In genomic region chr2:197137826-197138480, GRCh38 we compare ENCODE assay signal across 10 cellular contexts.
DNase-seq lines count a peak whose midpoint lies in the region; ATAC-seq and TF ChIP-seq lines count a peak whose summit lies in the region.
"Had no signal": no experiment of that assay in that cellular context is flagged by ENCODE, and none has a peak within 500 bp of the region (broad histone marks: within the 10 kb centered on the region; RNA-seq: fewer than 3 reads in every experiment).

No MANE protein-coding gene starts in this region.

- no peak overlapping the region for H3K4me3 Mint-ChIP-seq in activated CD8-positive, alpha-beta T cell treated with anti-CD3 and anti-CD28 coated beads, Interleukin-2, amount 10 ng/mL, durations not matched to agents 7 days and 5 days
- H3K4me3 Mint-ChIP-seq in naive thymus-derived CD8-positive, alpha-beta T cell, result peak overlapping the region in 9 of 10 donors; percentile 7 to 64 (median 50)

- H3K9me3 Mint-ChIP-seq in activated CD8-positive, alpha-beta T cell treated with anti-CD3 and anti-CD28 coated beads, Interleukin-2, amount 10 ng/mL, durations not matched to agents 7 days and 5 days (ENCODE audit: insufficient read depth), result no peaks in the 10 kb centered on the region
- peaks cover 0 to 1% (median 0%) of the 10 kb centered on the region in 9 donors for H3K9me3 Mint-ChIP-seq in naive thymus-derived CD8-positive, alpha-beta T cell

- CTCF ChIA-PET in IMR-90 (lab: Yijun Ruan, JAX), result interaction anchor here (1.1 to 1.7 kb wide), 3 partner anchors 14 to 24 kb away, joined by 3 to 10 read pairs (median 4); no protein-coding TSS in a partner anchor
- CTCF ChIA-PET in activated CD8-positive, alpha-beta T cell treated with anti-CD3 and anti-CD28 coated beads, Interleukin-2, amount 10 ng/mL, durations not matched to agents 7 days and 5 days (lab: Charles Lee), result interaction anchor here (0.9 to 1.9 kb wide), 8 partner anchors 10 to 54 kb away, joined by 3 to 14 read pairs (median 4); no protein-coding TSS in a partner anchor

- no peak overlapping the region for H3K23ac ChIP-seq in IMR-90 (ENCODE audit: low read depth, low read length)

- no peaks in the 10 kb centered on the region for H3K9me3 ChIP-seq in IMR-90 (ENCODE audit: control insufficient read depth, insufficient read depth, low read length)
- H3K9me3 ChIP-seq: suprapubic skin had no signal

- H3K4me1 ChIP-seq in IMR-90 (ENCODE audit: control insufficient read depth, insufficient read depth, low read length), result peaks cover 9% of the 10 kb centered on the region
- H3K4me1 ChIP-seq: suprapubic skin had no signal

- H3K9ac ChIP-seq in IMR-90 (ENCODE audit: low read depth, low read length), result no peak overlapping the region

- H3K14ac ChIP-seq in IMR-90 (replicated peaks; ENCODE audit: low read depth, low read length), result peak overlapping the region; percentile 44; the same call in 1 of the 2 replicates

- POLR2A ChIA-PET in IMR-90 (lab: Charles Lee; ENCODE audit: unreplicated experiment), result no interaction called here
- POLR2A ChIA-PET in activated CD8-positive, alpha-beta T cell treated with anti-CD3 and anti-CD28 coated beads, Interleukin-2, amount 10 ng/mL, durations not matched to agents 7 days and 5 days (lab: Charles Lee), result interaction anchor here (0.6 to 1.9 kb wide), 4 partner anchors 11 to 162 kb away, joined by 3 to 7 read pairs (median 4); no protein-coding TSS in a partner anchor
- POLR2A ChIA-PET in naive thymus-derived CD8-positive, alpha-beta T cell (lab: Charles Lee), result no interaction called here

- TF ChIP-seq CTCF in IMR-90 (conservative IDR thresholded peaks at IDR 0.05; ENCODE audit: low read depth, low read length), result no peak

- no peak overlapping the region for H2AFZ ChIP-seq in IMR-90 (replicated peaks; ENCODE audit: low read length, poor library complexity)

- H3K27me3 Mint-ChIP-seq in activated CD8-positive, alpha-beta T cell treated with anti-CD3 and anti-CD28 coated beads, Interleukin-2, amount 10 ng/mL, durations not matched to agents 7 days and 5 days (ENCODE audit: low read depth), result no peaks in the 10 kb centered on the region
- H3K27me3 Mint-ChIP-seq in naive thymus-derived CD8-positive, alpha-beta T cell, result no peaks in the 10 kb centered on the region

- 0 out of 2 replicates have a peak overlapping the region, but pooled peaks have one; percentile 7 for H2BK20ac ChIP-seq in IMR-90 (ENCODE audit: low read depth, low read length)

- no peak for TF ChIP-seq POLR2A in IMR-90 (IDR thresholded peaks at IDR 0.05; ENCODE audit: low read depth, low read length)

- H3K56ac ChIP-seq in IMR-90 (ENCODE audit: extremely low read depth, insufficient read depth, low read length), result no peak overlapping the region

- no peaks in the 10 kb centered on the region for H3K36me3 ChIP-seq in IMR-90 (ENCODE audit: control insufficient read depth, insufficient read depth, low read length)
- H3K36me3 ChIP-seq: suprapubic skin had no signal

- peak overlapping the region; percentile 47 for H2AK9ac ChIP-seq in IMR-90 (replicated peaks; ENCODE audit: low read depth, low read length, poor library complexity)

- H3K79me1 ChIP-seq in IMR-90 (ENCODE audit: low read depth in 1 of 2, low read length in 2 of 2), result no peaks in the 10 kb centered on the region

- peak overlapping the region; percentile 7; the same call in 1 of the 2 replicates for H3K4ac ChIP-seq in IMR-90 (ENCODE audit: low read depth, low read length)

- no peak for TF ChIP-seq RAD21 in IMR-90 (IDR thresholded peaks at IDR 0.05; ENCODE audit: low read length)

- intact Hi-C loops in IMR-90 (cut with micrococcal nuclease), result no loop called here
- intact Hi-C loops in cardiac septum (cut with DNase I), result no loop called here

- dilution Hi-C loops in IMR-90 (cut with HindIII; ENCODE audit: low sequenced_read_pairs, unreplicated experiment), result no loop called here

- H3K27ac Mint-ChIP-seq in activated CD8-positive, alpha-beta T cell treated with anti-CD3 and anti-CD28 coated beads, Interleukin-2, amount 10 ng/mL, durations not matched to agents 7 days and 5 days, result peak overlapping the region; percentile 7
- H3K27ac Mint-ChIP-seq in naive thymus-derived CD8-positive, alpha-beta T cell, result peak overlapping the region in 9 of 10 donors; percentile 60 to 100 (median 77)

- in situ Hi-C loops in IMR-90 (cut with MboI; ENCODE audit: low sequenced_read_pairs), result no loop called here

- H2AK5ac ChIP-seq in IMR-90 (ENCODE audit: low read depth, low read length), result peak overlapping the region; percentile 22; the same call in 1 of the 2 replicates

- peaks cover 86% of the 10 kb centered on the region for H3K4me1 Mint-ChIP-seq in activated CD8-positive, alpha-beta T cell treated with anti-CD3 and anti-CD28 coated beads, Interleukin-2, amount 10 ng/mL, durations not matched to agents 7 days and 5 days (ENCODE audit: low read depth)
- H3K4me1 Mint-ChIP-seq in naive thymus-derived CD8-positive, alpha-beta T cell, result peaks cover 46 to 94% (median 90%) of the 10 kb centered on the region in 4 donors

- no peak overlapping the region; the same call in 1 of the 2 replicates for H3K18ac ChIP-seq in IMR-90 (ENCODE audit: low read depth, low read length)

- no peak overlapping the region for H4K91ac ChIP-seq in IMR-90 (ENCODE audit: insufficient read depth, low read depth, low read length)

- no peak overlapping the region for H4K8ac ChIP-seq in IMR-90 (ENCODE audit: low read depth in 2 of 2, low read length in 2 of 2)

- no TSS peak for BruUV-seq in IMR-90 (replicated peaks; lab: Mats Ljungman, UMichigan)

- peak overlapping the region; percentile 8; the same call in 1 of the 2 replicates for H2BK120ac ChIP-seq in IMR-90 (ENCODE audit: low read depth, low read length)

- no peak overlapping the region; the same call in 1 of the 2 replicates for H3K4me2 ChIP-seq in IMR-90 (ENCODE audit: low read depth, low read length)

- H2BK5ac ChIP-seq in IMR-90 (ENCODE audit: low read depth, low read length, poor library complexity, severe bottlenecking), result peak overlapping the region; percentile 23

- H3K4me3 ChIP-seq in IMR-90 (ENCODE audit: insufficient read depth, low read depth, low read length), result no peak overlapping the region
- H3K4me3 ChIP-seq: suprapubic skin had no signal

- H3K27ac ChIP-seq in IMR-90 (ENCODE audit: insufficient read depth, low read length), result no peak overlapping the region
- H3K27ac ChIP-seq: suprapubic skin had no signal

- ATAC-seq in IMR-90 (ENCODE audit: low read depth), result no peak; the same call in 1 of the 2 replicates
- peak; percentile 31 for ATAC-seq in activated CD8-positive, alpha-beta T cell treated with anti-CD3 and anti-CD28 coated beads, Interleukin-2, amount 10 ng/mL, durations not matched to agents 7 days and 5 days
- peak; percentile 48 to 53 for ATAC-seq in naive thymus-derived CD8-positive, alpha-beta T cell
- ATAC-seq in GM19397 (IDR thresholded peaks at IDR 0.05; ENCODE audit: unreplicated experiment), result no peak

- H3K36me3 Mint-ChIP-seq in activated CD8-positive, alpha-beta T cell treated with anti-CD3 and anti-CD28 coated beads, Interleukin-2, amount 10 ng/mL, durations not matched to agents 7 days and 5 days (ENCODE audit: low read depth), result peaks cover 66% of the 10 kb centered on the region
- peaks cover 12 to 69% (median 24%) of the 10 kb centered on the region in 3 donors for H3K36me3 Mint-ChIP-seq in naive thymus-derived CD8-positive, alpha-beta T cell

- H3K27me3 ChIP-seq in IMR-90 (ENCODE audit: control insufficient read depth, insufficient read depth, low read length), result no peaks in the 10 kb centered on the region
- H3K27me3 ChIP-seq: suprapubic skin had no signal

- H2BK15ac ChIP-seq in IMR-90 (ENCODE audit: low read depth, low read length), result 0 out of 3 replicates have a peak overlapping the region, but pooled peaks have one; percentile 3

- WGBS in IMR-90 (ENCODE audit: extremely low coverage in 2 of 2, insufficient read length in 1 of 2), 2 experiments, result no CpG with 5 or more reads among the region's 3 CpGs

- H4K20me1 ChIP-seq in IMR-90 (ENCODE audit: insufficient read depth, low read length), result no peaks in the 10 kb centered on the region

- DNase-seq in EL (peak; percentile 26), IMR-90 (no peak), DMS 273 treated with DMSO at 0.1 percent for 48 hours (lab: John Stamatoyannopoulos, UW) (no peak), cardiac septum (ENCODE audit: low spot score) (no peak)
- DNase-seq in activated CD8-positive, alpha-beta T cell treated with anti-CD3 and anti-CD28 coated beads, Interleukin-2, amount 10 ng/mL, durations not matched to agents 7 days and 5 days, result no peak
- DNase-seq in naive thymus-derived CD8-positive, alpha-beta T cell, result no peak
- DNase-seq: aorta, GF-D8 had no signal

- peaks cover 3% of the 10 kb centered on the region for H3K9me1 ChIP-seq in IMR-90 (ENCODE audit: insufficient read depth, low read length)

- H4K5ac ChIP-seq in IMR-90 (ENCODE audit: low read depth, low read length), result no peak overlapping the region

TF ChIP-seq in IMR-90, 13 proteins besides CTCF, POLR2A, EP300 and RAD21 (continues in another document):
- no peak for TF ChIP-seq MAFK (IDR thresholded peaks at IDR 0.05; ENCODE audit: low read depth, low read length)
- TF ChIP-seq SMC3 (IDR thresholded peaks at IDR 0.05; ENCODE audit: low read depth, low read length), result no peak
- no peak for TF ChIP-seq USF2 (IDR thresholded peaks at IDR 0.05; ENCODE audit: low read depth, low read length)
- no peak for TF ChIP-seq MXI1 (IDR thresholded peaks at IDR 0.05; ENCODE audit: borderline replicate concordance, low read depth, low read length)
- no peak for TF ChIP-seq ELK1 (IDR thresholded peaks at IDR 0.05; ENCODE audit: borderline replicate concordance, low read depth, low read length)
- TF ChIP-seq CEBPB (IDR thresholded peaks at IDR 0.05; ENCODE audit: low read depth, low read length), result no peak
- TF ChIP-seq NFE2L2 (IDR thresholded peaks at IDR 0.05; ENCODE audit: low read depth, low read length), result no peak
- TF ChIP-seq MAZ (IDR thresholded peaks at IDR 0.05; ENCODE audit: borderline replicate concordance, low read depth, low read length), result no peak
- TF ChIP-seq FOS (IDR thresholded peaks at IDR 0.05; ENCODE audit: low read depth, low read length), result no peak

Comparison
In these comparisons a context has a peak if more than half of its experiments do, and no peak if none do; other contexts are left out.
1. ATAC-seq: peak in activated CD8-positive, alpha-beta T cell treated with anti-CD3 and anti-CD28 coated beads, Interleukin-2, amount 10 ng/mL, durations not matched to agents 7 days and 5 days (single experiment) and naive thymus-derived CD8-positive, alpha-beta T cell (2 of 2); none in IMR-90 (single experiment) and GM19397 (single experiment).